ENCODE assay signal across 23 cellular contexts in genomic region chr1:81230983-81231728, GRCh38.
A peak's percentile ranks its signal among the peaks of the same experiment; 100 is the strongest.
DNase-seq lines count a peak whose midpoint lies in the region; ATAC-seq lines count a peak whose summit lies in the region.
"Had no signal": no experiment of that assay in that cellular context is flagged by ENCODE, and none has a peak within 500 bp of the region (broad histone marks: within the 10 kb centered on the region; RNA-seq: fewer than 3 reads in every experiment).

No MANE protein-coding gene starts in this region.

- H2BK5ac ChIP-seq in mesenchymal stem cell (ENCODE audit: low read depth, low read length, poor library complexity, severe bottlenecking): no peak overlapping the region

- no peak overlapping the region for H2BK12ac ChIP-seq in mesenchymal stem cell (ENCODE audit: low read length in 2 of 2)

- no peaks in the 10 kb centered on the region for H3K27me3 ChIP-seq in mesenchymal stem cell (ENCODE audit: control insufficient read depth in 1 of 2, insufficient read depth in 1 of 2, low read length in 2 of 2)
- H3K27me3 ChIP-seq: body of pancreas, stomach, upper lobe of right lung had no signal

- WGBS in mesenchymal stem cell: 52% methylated on average over 4 of the region's 6 CpGs

- H3K23ac ChIP-seq in mesenchymal stem cell (ENCODE audit: low read length in 2 of 2): no peak overlapping the region

- H3K4me1 ChIP-seq in mesenchymal stem cell (ENCODE audit: control insufficient read depth, insufficient read depth, low read depth, low read length): no peaks in the 10 kb centered on the region
- H3K4me1 ChIP-seq: body of pancreas, upper lobe of right lung had no signal

- H2BK120ac ChIP-seq in mesenchymal stem cell (ENCODE audit: low read depth, low read length): no peak overlapping the region

- H4K8ac ChIP-seq in mesenchymal stem cell (ENCODE audit: low read length): no peak overlapping the region

- no peak overlapping the region for H3K4me2 ChIP-seq in mesenchymal stem cell (ENCODE audit: low read length, poor library complexity, severe bottlenecking)
- H3K4me2 ChIP-seq: PC-9 had no signal

- ATAC-seq in HG02970 (IDR thresholded peaks at IDR 0.05; ENCODE audit: low FRiP score, unreplicated experiment) (no peak), GM18517 (IDR thresholded peaks at IDR 0.05; ENCODE audit: unreplicated experiment) (no peak)
- ATAC-seq: activated T-helper 17 cell treated with anti-CD3 and anti-CD28 coated beads, Interleukin-2, amount 50 U/mL, for 72 hours; body of pancreas; upper lobe of right lung had no signal

- H3K79me1 ChIP-seq in mesenchymal stem cell (replicated peaks; ENCODE audit: low read length, poor library complexity, severe bottlenecking): no peaks in the 10 kb centered on the region

- H3K9ac ChIP-seq in SK-N-MC (ENCODE audit: insufficient read length): no peak overlapping the region
- H3K9ac ChIP-seq in mesenchymal stem cell (ENCODE audit: low read length): peak overlapping the region; percentile 52

- H2AFZ ChIP-seq in mesenchymal stem cell (ENCODE audit: low read depth, low read length): no peak overlapping the region
- H2AFZ ChIP-seq: PC-9 had no signal

- DNase-seq in DMS114 treated with DMSO at 0.1 percent for 48 hours (lab: John Stamatoyannopoulos, UW; ENCODE audit: unreplicated experiment) (peak; percentile 96), NCI-H1048 (lab: John Stamatoyannopoulos, UW) (peak; percentile 57), SK-N-MC (ENCODE audit: low read depth, low spot score) (no peak), mesenchymal stem cell (peak; percentile 4), NCI-H1436 (lab: John Stamatoyannopoulos, UW) (no peak)
- DNase-seq in activated CD8-positive, alpha-beta memory T cell treated with anti-CD3 and anti-CD28 coated beads for 24 hours: no peak
- DNase-seq: activated naive CD8-positive, alpha-beta T cell treated with anti-CD3 and anti-CD28 coated beads for 36 hours; AML-193; body of pancreas; cortex of kidney; hippocampal formation; kidney; naive B cell; NCI-H187 treated with DMSO at 0.1 percent for 48 hours; PC-9; stimulated activated CD4-positive, alpha-beta T cell treated with anti-CD3 and anti-CD28 coated beads, Interleukin-4, amount 100 ng/mL, for 24 hours; stomach; T-helper 9 cell; upper lobe of right lung had no signal

- H2AK5ac ChIP-seq in mesenchymal stem cell (ENCODE audit: low read length, severe bottlenecking): no peak overlapping the region

- no peak overlapping the region for H4K91ac ChIP-seq in mesenchymal stem cell (ENCODE audit: low read length)

- H3K4me3 ChIP-seq in SK-N-MC: peak overlapping the region; percentile 43
- peak overlapping the region in 1 of 2 experiments; percentile 40 for H3K4me3 ChIP-seq in mesenchymal stem cell (ENCODE audit: insufficient read depth in 1 of 2, low read depth in 1 of 2, low read length in 2 of 2)
- H3K4me3 ChIP-seq: body of pancreas, PC-9, SJSA1, stomach, upper lobe of right lung had no signal

- no peak overlapping the region for H3K4ac ChIP-seq in mesenchymal stem cell (ENCODE audit: low read depth in 1 of 2, low read length in 2 of 2)

- H3K14ac ChIP-seq in mesenchymal stem cell (ENCODE audit: low read length in 2 of 2): no peak overlapping the region

- H3K27ac ChIP-seq in SK-N-MC (0 out of 2 replicates have a peak overlapping the region, but pooled peaks have one; percentile 12), mesenchymal stem cell (ENCODE audit: low read length, poor library complexity, severe bottlenecking) (no peak overlapping the region)
- H3K27ac ChIP-seq: body of pancreas, PC-9, SJSA1, stomach, upper lobe of right lung had no signal

- H3K9me3 ChIP-seq in SK-N-MC (ENCODE audit: low read depth, low read length) (no peaks in the 10 kb centered on the region), mesenchymal stem cell (ENCODE audit: control insufficient read depth, low read length) (no peaks in the 10 kb centered on the region)
- H3K9me3 ChIP-seq: body of pancreas, SJSA1, stomach, upper lobe of right lung had no signal

- no peaks in the 10 kb centered on the region for H3K36me3 ChIP-seq in SK-N-MC (ENCODE audit: insufficient read depth, low read length)
- H3K36me3 ChIP-seq in mesenchymal stem cell (ENCODE audit: control insufficient read depth in 1 of 2, insufficient read depth in 2 of 2, low read depth in 1 of 2, low read length in 2 of 2): no peaks in the 10 kb centered on the region
- H3K36me3 ChIP-seq: SJSA1, stomach, upper lobe of right lung had no signal

- no peak overlapping the region for H2BK15ac ChIP-seq in mesenchymal stem cell (ENCODE audit: low read depth, poor library complexity, severe bottlenecking)

- H3K18ac ChIP-seq in mesenchymal stem cell (ENCODE audit: low read depth in 1 of 2, low read length in 2 of 2): no peak overlapping the region

Comparison
In these comparisons a context has a peak if more than half of its experiments do, and no peak if none do; other contexts are left out.
1. DNase-seq: peak in DMS114 treated with DMSO at 0.1 percent for 48 hours (single experiment), NCI-H1048 (single experiment) and mesenchymal stem cell (single experiment); none in SK-N-MC (single experiment), NCI-H1436 (single experiment) and activated CD8-positive, alpha-beta memory T cell treated with anti-CD3 and anti-CD28 coated beads for 24 hours (single experiment).